Comparison of ENCODE assay signal across 23 cellular contexts in the genomic region with DNA sequence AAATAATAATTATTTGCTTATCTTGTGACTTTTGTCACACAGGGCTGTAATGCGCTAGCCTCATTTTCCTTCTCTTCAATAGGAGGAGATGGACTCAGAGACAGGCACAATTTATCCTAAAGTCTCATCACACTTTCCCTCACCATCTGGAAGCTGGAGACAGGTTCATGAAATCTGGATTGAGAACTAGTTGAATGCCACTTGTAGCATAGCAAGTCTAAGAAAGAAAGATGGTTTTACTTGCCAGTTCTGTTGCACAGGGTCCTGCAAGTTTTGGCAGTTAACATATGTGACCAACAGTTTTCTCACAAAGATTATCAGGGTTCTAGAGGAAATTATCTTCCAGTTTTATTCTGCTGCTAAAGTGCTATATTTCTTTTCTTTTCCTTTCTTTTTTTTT. TPM values are rescaled to one million over a fixed set of nuclear protein-coding genes. Genes with fewer than 3 reads are reported as not detected.
DNase-seq lines count a peak whose midpoint lies in the region; ATAC-seq and TF ChIP-seq lines count a peak whose summit lies in the region.
"Had no signal": no experiment of that assay in that cellular context is flagged by ENCODE, and none has a peak within 500 bp of the region (broad histone marks: within the 10 kb centered on the region; RNA-seq: fewer than 3 reads in every experiment).

No MANE protein-coding gene starts in this region.

- no peak overlapping the region for H3K9ac ChIP-seq in Loucy (ENCODE audit: low read depth, low read length, poor library complexity, severe bottlenecking)
- H3K9ac ChIP-seq: BLaER1 had no signal

- H2AFZ ChIP-seq in Loucy (ENCODE audit: low read length), result 0 out of 2 replicates have a peak overlapping the region, but pooled peaks have one; percentile 27

- no peaks in the 10 kb centered on the region for H3F3A ChIP-seq in Loucy (ENCODE audit: low read depth)

- H3K27me3 Mint-ChIP-seq in T-helper 17 cell, result peaks cover 6% of the 10 kb centered on the region
- peaks cover 0 to 5% of the 10 kb centered on the region in 2 donors for H3K27me3 Mint-ChIP-seq in natural killer cell treated with Interleukin-12 subunit alpha and Interleukin-12 subunit beta and Interleukin-15 and Interleukin-18, amount 100 ng/mL, for 72 hours
- H3K27me3 Mint-ChIP-seq: CD4-positive, alpha-beta memory T cell had no signal

- peaks cover 5% of the 10 kb centered on the region for H3K4me1 Mint-ChIP-seq in T-helper 17 cell
- H3K4me1 Mint-ChIP-seq in natural killer cell treated with Interleukin-12 subunit alpha and Interleukin-12 subunit beta and Interleukin-15 and Interleukin-18, amount 100 ng/mL, for 72 hours (ENCODE audit: low read depth in 2 of 2), result peaks cover 0 to 6% of the 10 kb centered on the region in 2 donors

- H3K27ac Mint-ChIP-seq in T-helper 17 cell, result peak overlapping the region; percentile 69
- H3K27ac Mint-ChIP-seq in natural killer cell treated with Interleukin-12 subunit alpha and Interleukin-12 subunit beta and Interleukin-15 and Interleukin-18, amount 100 ng/mL, for 72 hours, result no peak overlapping the region
- H3K27ac Mint-ChIP-seq: CD14-positive monocyte; CD8-positive, alpha-beta memory T cell had no signal

- no peak for ATAC-seq in T-helper 17 cell
- ATAC-seq in natural killer cell treated with Interleukin-12 subunit alpha and Interleukin-12 subunit beta and Interleukin-15 and Interleukin-18, amount 100 ng/mL, for 72 hours, result no peak
- ATAC-seq: GM12878 had no signal

- H3K4me3 ChIP-seq in Loucy (ENCODE audit: low read length, poor library complexity, severe bottlenecking), result no peak overlapping the region
- H3K4me3 ChIP-seq: BLaER1, GM12878 had no signal

- H3K27me3 ChIP-seq in Loucy (ENCODE audit: insufficient read depth, low read length, poor library complexity, severe bottlenecking), result no peaks in the 10 kb centered on the region
- H3K27me3 ChIP-seq: BE2C, BLaER1 had no signal

- H3K9me3 Mint-ChIP-seq in natural killer cell treated with Interleukin-12 subunit alpha and Interleukin-12 subunit beta and Interleukin-15 and Interleukin-18, amount 100 ng/mL, for 72 hours, result no peaks in the 10 kb centered on the region
- H3K9me3 Mint-ChIP-seq: CD8-positive, alpha-beta memory T cell had no signal

- H3K79me2 ChIP-seq in Loucy (ENCODE audit: insufficient read depth, low read length), result no peaks in the 10 kb centered on the region

- H4K20me1 ChIP-seq in Loucy (ENCODE audit: insufficient read depth, low read length, poor library complexity, severe bottlenecking), result no peaks in the 10 kb centered on the region
- H4K20me1 ChIP-seq: BLaER1 had no signal

- H3K9me3 ChIP-seq in Loucy (ENCODE audit: insufficient read depth, low read depth, low read length) (no peaks in the 10 kb centered on the region), T-helper 17 cell (ENCODE audit: control insufficient read depth, low read length, poor library complexity, severe bottlenecking) (no peaks in the 10 kb centered on the region)
- H3K9me3 ChIP-seq: BE2C had no signal

- no peak overlapping the region for H3K4me3 Mint-ChIP-seq in T-helper 17 cell
- no peak overlapping the region for H3K4me3 Mint-ChIP-seq in natural killer cell treated with Interleukin-12 subunit alpha and Interleukin-12 subunit beta and Interleukin-15 and Interleukin-18, amount 100 ng/mL, for 72 hours
- H3K4me3 Mint-ChIP-seq: CD14-positive monocyte; CD4-positive, alpha-beta memory T cell; CD4-positive, CD25-positive, alpha-beta regulatory T cell; CD8-positive, alpha-beta memory T cell had no signal

- no peaks in the 10 kb centered on the region for H3K36me3 ChIP-seq in Loucy (ENCODE audit: insufficient read depth, low read length)
- H3K36me3 ChIP-seq: BE2C, BLaER1 had no signal

- no peaks in the 10 kb centered on the region for H3K9me2 ChIP-seq in Loucy (replicated peaks; ENCODE audit: low read depth, low read length)

- H3K4me1 ChIP-seq in Loucy (ENCODE audit: insufficient read depth, low read length, poor library complexity, severe bottlenecking), result peaks cover 24% of the 10 kb centered on the region
- H3K4me1 ChIP-seq: BE2C had no signal

- no peaks in the 10 kb centered on the region for H3K36me3 Mint-ChIP-seq in T-helper 17 cell (ENCODE audit: low read depth)
- no peaks in the 10 kb centered on the region for H3K36me3 Mint-ChIP-seq in natural killer cell treated with Interleukin-12 subunit alpha and Interleukin-12 subunit beta and Interleukin-15 and Interleukin-18, amount 100 ng/mL, for 72 hours
- H3K36me3 Mint-ChIP-seq: CD14-positive monocyte; CD4-positive, alpha-beta memory T cell; CD4-positive, CD25-positive, alpha-beta regulatory T cell; CD8-positive, alpha-beta memory T cell had no signal

- no peak overlapping the region for H3K4me2 ChIP-seq in Loucy (ENCODE audit: low read depth, low read length, poor library complexity, severe bottlenecking)
- H3K4me2 ChIP-seq: BLaER1 had no signal

- DNase-seq in T-helper 17 cell, result no peak
- DNase-seq in natural killer cell treated with Interleukin-12 subunit alpha and Interleukin-12 subunit beta and Interleukin-15 and Interleukin-18, amount 100 ng/mL, for 72 hours (ENCODE audit: low spot score), result no peak
- DNase-seq in NCI-H2081 (lab: John Stamatoyannopoulos, UW), result no peak
- DNase-seq in RPMI8226, result no peak
- DNase-seq: 8988T; ACHN; BE2C; C1 segment of cervical spinal cord; CD4-positive, alpha-beta memory T cell; CD4-positive, CD25-positive, alpha-beta regulatory T cell; CD8-positive, alpha-beta memory T cell; COR-L47; DMS 273 treated with DMSO at 0.1 percent for 48 hours; DMS153; DMS53; DMS79; DND-41; EL; GDM1 had no signal

- no peak for TF ChIP-seq CTCF in Loucy (conservative IDR thresholded peaks at IDR 0.05; ENCODE audit: low read length)

RNA-seq across cellular contexts. Expression of gene ZSCAN2, which starts 9.0 kb away (rescaled TPM):
- total RNA-seq in T-helper 17 cell, result 1 to 10 TPM; 3.6 to 4.1 TPM
- 1 to 10 TPM; 5.5 to 9.2 TPM for total RNA-seq in natural killer cell treated with Interleukin-12 subunit alpha and Interleukin-12 subunit beta and Interleukin-15 and Interleukin-18, amount 100 ng/mL, for 72 hours
